In genomic region chr20:53950031-53950430, GRCh38 we compare ENCODE assay signal across 11 cellular contexts.
DNase-seq lines count a peak whose midpoint lies in the region; ATAC-seq and TF ChIP-seq lines count a peak whose summit lies in the region.
"Had no signal": no experiment of that assay in that cellular context is flagged by ENCODE, and none has a peak within 500 bp of the region (broad histone marks: within the 10 kb centered on the region; RNA-seq: fewer than 3 reads in every experiment).

No MANE protein-coding gene starts in this region.

- in situ Hi-C loops in Panc1 (cut with HindIII; ENCODE audit: low pct_unique_long_range_greater_than_20kb, low sequenced_read_pairs), result no loop called here

- TF ChIP-seq CTCF in Panc1 (IDR thresholded peaks at IDR 0.05) (no peak), endothelial cell (IDR thresholded peaks at IDR 0.05; ENCODE audit: unreplicated experiment) (no peak)

- H3K9me3 ChIP-seq in Panc1 (ENCODE audit: control insufficient read depth, insufficient read depth, low read depth, low read length), result no peaks in the 10 kb centered on the region

- peaks cover 6% of the 10 kb centered on the region for H3K27me3 Mint-ChIP-seq in activated naive CD4-positive, alpha-beta T cell treated with anti-CD3 and anti-CD28 coated beads, Interleukin-2, amount 10 ng/mL, durations not matched to agents 7 days and 5 days
- H3K27me3 Mint-ChIP-seq in endothelial cell (ENCODE audit: unreplicated experiment), result peaks cover 4% of the 10 kb centered on the region
- no peaks in the 10 kb centered on the region for H3K27me3 Mint-ChIP-seq in stimulated activated memory B cell treated with anti-CD40 and anti-IgM and Interleukin-4, amounts not matched to agents 10 μg/mL and 1 μg/mL and 100 μg/mL, for 72 hours

- peak overlapping the region; percentile 98 for H3K27ac Mint-ChIP-seq in activated naive CD4-positive, alpha-beta T cell treated with anti-CD3 and anti-CD28 coated beads, Interleukin-2, amount 10 ng/mL, durations not matched to agents 7 days and 5 days
- H3K27ac Mint-ChIP-seq in endothelial cell (ENCODE audit: unreplicated experiment), result peak overlapping the region; percentile 33
- H3K27ac Mint-ChIP-seq in stimulated activated memory B cell treated with anti-CD40 and anti-IgM and Interleukin-4, amounts not matched to agents 10 μg/mL and 1 μg/mL and 100 μg/mL, for 72 hours, result peak overlapping the region; percentile 93

- peaks cover 11% of the 10 kb centered on the region for H3K36me3 Mint-ChIP-seq in activated naive CD4-positive, alpha-beta T cell treated with anti-CD3 and anti-CD28 coated beads, Interleukin-2, amount 10 ng/mL, durations not matched to agents 7 days and 5 days
- H3K36me3 Mint-ChIP-seq in endothelial cell (ENCODE audit: low read depth, unreplicated experiment), result peaks cover 11% of the 10 kb centered on the region
- peaks cover 15% of the 10 kb centered on the region for H3K36me3 Mint-ChIP-seq in stimulated activated memory B cell treated with anti-CD40 and anti-IgM and Interleukin-4, amounts not matched to agents 10 μg/mL and 1 μg/mL and 100 μg/mL, for 72 hours

- no peak for DNase-seq in activated naive CD4-positive, alpha-beta T cell treated with anti-CD3 and anti-CD28 coated beads, Interleukin-2, amount 10 ng/mL, durations not matched to agents 7 days and 5 days
- DNase-seq in activated naive CD4-positive, alpha-beta T cell treated with Interleukin-2 at 50 U/mL for 16 hours, result no peak
- no peak for DNase-seq in Panc1 (ENCODE audit: low read depth, low spot score)
- DNase-seq in endothelial cell (ENCODE audit: low spot score), result no peak
- DNase-seq in NCI-H1930 (lab: John Stamatoyannopoulos, UW), result no peak
- DNase-seq: cerebellar nuclear complex had no signal

- H3K36me3 ChIP-seq in Panc1 (ENCODE audit: control insufficient read depth, insufficient read depth, low read length), result no peaks in the 10 kb centered on the region
- H3K36me3 ChIP-seq: gastroesophageal sphincter had no signal

- H3K4me3 Mint-ChIP-seq in activated naive CD4-positive, alpha-beta T cell treated with anti-CD3 and anti-CD28 coated beads, Interleukin-2, amount 10 ng/mL, durations not matched to agents 7 days and 5 days, result no peak overlapping the region
- H3K4me3 Mint-ChIP-seq in endothelial cell (ENCODE audit: unreplicated experiment), result no peak overlapping the region
- peak overlapping the region; percentile 8 for H3K4me3 Mint-ChIP-seq in stimulated activated memory B cell treated with anti-CD40 and anti-IgM and Interleukin-4, amounts not matched to agents 10 μg/mL and 1 μg/mL and 100 μg/mL, for 72 hours

- no peak overlapping the region; the same call in 1 of the 2 replicates for H3K27ac ChIP-seq in Panc1 (ENCODE audit: low read length)
- H3K27ac ChIP-seq: C4-2B had no signal

- ATAC-seq in Panc1 (peak; percentile 40; the same call in 1 of the 2 replicates), HG02981 (IDR thresholded peaks at IDR 0.05; ENCODE audit: unreplicated experiment) (no peak), HG02852 (IDR thresholded peaks at IDR 0.05; ENCODE audit: unreplicated experiment) (no peak)
- ATAC-seq in stimulated activated memory B cell treated with anti-CD40 and anti-IgM and Interleukin-4, amounts not matched to agents 10 μg/mL and 1 μg/mL and 100 μg/mL, for 72 hours, result no peak

- no peaks in the 10 kb centered on the region for H3K27me3 ChIP-seq in Panc1 (ENCODE audit: control insufficient read depth, insufficient read depth, low read length)
- H3K27me3 ChIP-seq: gastroesophageal sphincter had no signal

- H3K4me1 ChIP-seq in Panc1 (ENCODE audit: control insufficient read depth, insufficient read depth, low read length), result peaks cover 19% of the 10 kb centered on the region

- POLR2A ChIA-PET in Panc1 (lab: Charles Lee), result no interaction called here

- CTCF ChIA-PET in activated naive CD4-positive, alpha-beta T cell treated with anti-CD3 and anti-CD28 coated beads, Interleukin-2, amount 10 ng/mL, durations not matched to agents 7 days and 5 days (lab: Charles Lee), result interaction anchor here (1.0 to 2.6 kb wide), 4 partner anchors 9 to 112 kb away, joined by 3 to 12 read pairs (median 3); no protein-coding TSS in a partner anchor
- CTCF ChIA-PET in Panc1 (lab: Charles Lee), result no interaction called here

- H3K4me1 Mint-ChIP-seq in activated naive CD4-positive, alpha-beta T cell treated with anti-CD3 and anti-CD28 coated beads, Interleukin-2, amount 10 ng/mL, durations not matched to agents 7 days and 5 days, result peaks cover 41% of the 10 kb centered on the region
- peaks cover 10% of the 10 kb centered on the region for H3K4me1 Mint-ChIP-seq in endothelial cell (ENCODE audit: unreplicated experiment)
- H3K4me1 Mint-ChIP-seq in stimulated activated memory B cell treated with anti-CD40 and anti-IgM and Interleukin-4, amounts not matched to agents 10 μg/mL and 1 μg/mL and 100 μg/mL, for 72 hours, result peaks cover 25% of the 10 kb centered on the region

- BruUV-seq in Panc1 (replicated peaks; lab: Mats Ljungman, UMichigan), result no TSS peak

- peaks cover 16% of the 10 kb centered on the region for H3K9me3 Mint-ChIP-seq in activated naive CD4-positive, alpha-beta T cell treated with anti-CD3 and anti-CD28 coated beads, Interleukin-2, amount 10 ng/mL, durations not matched to agents 7 days and 5 days
- peaks cover 4% of the 10 kb centered on the region for H3K9me3 Mint-ChIP-seq in endothelial cell (ENCODE audit: unreplicated experiment)
- peaks cover 3% of the 10 kb centered on the region for H3K9me3 Mint-ChIP-seq in stimulated activated memory B cell treated with anti-CD40 and anti-IgM and Interleukin-4, amounts not matched to agents 10 μg/mL and 1 μg/mL and 100 μg/mL, for 72 hours

- intact Hi-C loops in Panc1 (cut with micrococcal nuclease; ENCODE audit: unreplicated experiment), result no loop called here

- no peak overlapping the region for H3K4me3 ChIP-seq in Panc1 (ENCODE audit: low read depth in 2 of 2, low read length in 2 of 2)
- H3K4me3 ChIP-seq: gastroesophageal sphincter had no signal

Comparison
In these comparisons a context has a peak if more than half of its experiments do, and no peak if none do; other contexts are left out.
1. H3K27ac Mint-ChIP-seq: peak in every context shown above with its lines; median percentile 98 in activated naive CD4-positive, alpha-beta T cell treated with anti-CD3 and anti-CD28 coated beads, Interleukin-2, amount 10 ng/mL, durations not matched to agents 7 days and 5 days; 93 in stimulated activated memory B cell treated with anti-CD40 and anti-IgM and Interleukin-4, amounts not matched to agents 10 μg/mL and 1 μg/mL and 100 μg/mL, for 72 hours; 33 in endothelial cell.